13 cellular contexts compared by ENCODE assay signal in genomic region chr3:52346623-52347530, GRCh38. TPM values are rescaled to one million over a fixed set of nuclear protein-coding genes. Genes with fewer than 3 reads are reported as not detected.
DNase-seq lines count a peak whose midpoint lies in the region; ATAC-seq, FAIRE-seq and TF ChIP-seq lines count a peak whose summit lies in the region.
"Had no signal": no experiment of that assay in that cellular context is flagged by ENCODE, and none has a peak within 500 bp of the region (broad histone marks: within the 10 kb centered on the region; RNA-seq: fewer than 3 reads in every experiment).

No MANE protein-coding gene starts in this region.

- TF ChIP-seq POLR2A in prostate gland (IDR thresholded peaks at IDR 0.05), result no peak

- peaks cover 1% of the 10 kb centered on the region for H3K9me3 Mint-ChIP-seq in astrocyte (ENCODE audit: unreplicated experiment)
- H3K9me3 Mint-ChIP-seq in activated naive CD4-positive, alpha-beta T cell treated with anti-CD3 and anti-CD28 coated beads, Interleukin-2, amount 50 U/mL, for 72 hours, result no peaks in the 10 kb centered on the region

- H3K4me3 ChIP-seq in astrocyte (ENCODE audit: insufficient read depth, low read depth, low read length) (no peak overlapping the region), fibroblast of villous mesenchyme (ENCODE audit: low read depth, low read length) (no peak overlapping the region), skeletal muscle satellite cell (ENCODE audit: low read length) (no peak overlapping the region), prostate gland (no peak overlapping the region)
- H3K4me3 ChIP-seq: dorsolateral prefrontal cortex, left lung had no signal

- no peaks in the 10 kb centered on the region for H3K79me2 ChIP-seq in astrocyte (ENCODE audit: insufficient read depth, low read length)

- H3K4me1 ChIP-seq in astrocyte (ENCODE audit: insufficient read depth, low read length) (no peaks in the 10 kb centered on the region), skeletal muscle satellite cell (ENCODE audit: control insufficient read depth, insufficient read depth, low read length) (peaks cover 11% of the 10 kb centered on the region), prostate gland (replicated peaks) (no peaks in the 10 kb centered on the region)
- H3K4me1 ChIP-seq: left lung had no signal

- TF ChIP-seq CTCF in astrocyte (IDR thresholded peaks at IDR 0.05; ENCODE audit: insufficient read depth, low read depth, low read length) (no peak), fibroblast of villous mesenchyme (IDR thresholded peaks at IDR 0.05; ENCODE audit: insufficient read depth, low read depth, low read length) (no peak), prostate gland (IDR thresholded peaks at IDR 0.05) (no peak)

- H3K4me3 Mint-ChIP-seq in astrocyte (ENCODE audit: unreplicated experiment), result no peak overlapping the region

- intact Hi-C loops in prostate gland (cut with DNase I), result no loop called here

- peaks cover 40% of the 10 kb centered on the region for H3K27me3 Mint-ChIP-seq in astrocyte (ENCODE audit: low read depth, unreplicated experiment)

- H3K4me1 Mint-ChIP-seq in astrocyte (ENCODE audit: low read depth, unreplicated experiment), result no peaks in the 10 kb centered on the region

- H3K4me2 ChIP-seq in astrocyte (ENCODE audit: low read length) (no peak overlapping the region), skeletal muscle satellite cell (ENCODE audit: low read length) (peak overlapping the region; percentile 12)

- H3K27me3 ChIP-seq in astrocyte (ENCODE audit: insufficient read depth, low read length) (no peaks in the 10 kb centered on the region), skeletal muscle satellite cell (ENCODE audit: control insufficient read depth, insufficient read depth, low read length) (no peaks in the 10 kb centered on the region), prostate gland (replicated peaks; ENCODE audit: insufficient read depth) (no peaks in the 10 kb centered on the region)
- H3K27me3 ChIP-seq: dorsolateral prefrontal cortex, left lung had no signal

- FAIRE-seq in astrocyte (lab: Jason Lieb, UNC) (no peak), RCC 7860 (lab: Jason Lieb, UNC) (no peak)

- H2AFZ ChIP-seq in astrocyte (ENCODE audit: low read depth, low read length), result no peak overlapping the region

- H3K36me3 ChIP-seq in astrocyte (ENCODE audit: insufficient read depth, low read length) (no peaks in the 10 kb centered on the region), skeletal muscle satellite cell (ENCODE audit: insufficient read depth, low read length) (peaks cover 2% of the 10 kb centered on the region), prostate gland (no peaks in the 10 kb centered on the region)

- H3K9me3 ChIP-seq in astrocyte (ENCODE audit: insufficient read depth, low read depth, low read length) (no peaks in the 10 kb centered on the region), skeletal muscle satellite cell (replicated peaks; ENCODE audit: low read length) (no peaks in the 10 kb centered on the region), prostate gland (no peaks in the 10 kb centered on the region)
- H3K9me3 ChIP-seq: left lung had no signal

- H3K27ac Mint-ChIP-seq in astrocyte (ENCODE audit: unreplicated experiment), result no peak overlapping the region
- no peak overlapping the region for H3K27ac Mint-ChIP-seq in activated naive CD4-positive, alpha-beta T cell treated with anti-CD3 and anti-CD28 coated beads, Interleukin-2, amount 50 U/mL, for 72 hours

- H4K20me1 ChIP-seq in astrocyte (ENCODE audit: insufficient read depth, low read length), result no peaks in the 10 kb centered on the region

- WGBS in prostate gland, result 74% methylated on average over 16 of the region's 16 CpGs

- H3K27ac ChIP-seq in astrocyte (ENCODE audit: low read depth, low read length) (no peak overlapping the region), prostate gland (no peak overlapping the region)
- H3K27ac ChIP-seq: dorsolateral prefrontal cortex, left lung had no signal

- peaks cover 17% of the 10 kb centered on the region for H3K36me3 Mint-ChIP-seq in astrocyte (ENCODE audit: low read depth, unreplicated experiment)
- no peaks in the 10 kb centered on the region for H3K36me3 Mint-ChIP-seq in activated naive CD4-positive, alpha-beta T cell treated with anti-CD3 and anti-CD28 coated beads, Interleukin-2, amount 50 U/mL, for 72 hours

- DNase-seq in GM04503 (ENCODE audit: low read depth) (peak; percentile 74), astrocyte (ENCODE audit: low read depth) (peak; percentile 39), fibroblast of villous mesenchyme (ENCODE audit: low read depth) (peak; percentile 6), NCI-H69 (lab: John Stamatoyannopoulos, UW) (no peak), RCC 7860 (ENCODE audit: low spot score) (no peak), prostate gland (ENCODE audit: low spot score) (no peak)
- DNase-seq in activated naive CD4-positive, alpha-beta T cell treated with anti-CD3 and anti-CD28 coated beads, Interleukin-2, amount 50 U/mL, for 72 hours (ENCODE audit: low spot score in 2 of 2), result no peak
- DNase-seq: activated naive CD4-positive, alpha-beta T cell treated with anti-CD3 and anti-CD28 coated beads, Interleukin-2, amount 50 U/mL, for 16 hours; dorsolateral prefrontal cortex; NCI-H524; SHP77 treated with DMSO at 0.1 percent for 48 hours had no signal

- H3K9ac ChIP-seq in astrocyte (ENCODE audit: low read length) (no peak overlapping the region), skeletal muscle satellite cell (ENCODE audit: low read depth, low read length) (no peak overlapping the region)

- ATAC-seq in activated naive CD4-positive, alpha-beta T cell treated with anti-CD3 and anti-CD28 coated beads, Interleukin-2, amount 50 U/mL, for 72 hours, result no peak
- ATAC-seq: left lung had no signal

RNA-seq across cellular contexts. Expression of gene DNAH1, which starts 30.8 kb away (rescaled TPM):
- 2.2 and 2.3 TPM in 2 replicates for total RNA-seq in astrocyte
- 4.7 and 4.8 TPM in 2 replicates for total RNA-seq in fibroblast of villous mesenchyme
- total RNA-seq in skeletal muscle satellite cell (2012; rRNA removed), result 1.3 and 2.5 TPM in 2 replicates
- 10 to 100 TPM in 1 of 2 donors, 1 to 10 TPM in 1; 5.6 to 18.7 TPM for total RNA-seq in prostate gland
- 10 to 100 TPM; 17.5 to 19.8 TPM for total RNA-seq in activated naive CD4-positive, alpha-beta T cell treated with anti-CD3 and anti-CD28 coated beads, Interleukin-2, amount 50 U/mL, for 72 hours

RNA-seq across cellular contexts. Expression of gene GLYCTK, which starts 59.2 kb away (rescaled TPM):
- total RNA-seq in astrocyte (4.8 and 5.2 TPM in 2 replicates), fibroblast of villous mesenchyme (6.9 and 13.5 TPM in 2 replicates), prostate gland (10 to 100 TPM in 1 of 2 donors, 1 to 10 TPM in 1; 7.3 to 12.2 TPM)
- total RNA-seq in skeletal muscle satellite cell (2012; rRNA removed), result 11.2 and 15.1 TPM in 2 replicates
- total RNA-seq in activated naive CD4-positive, alpha-beta T cell treated with anti-CD3 and anti-CD28 coated beads, Interleukin-2, amount 50 U/mL, for 72 hours, result 10 to 100 TPM; 20.4 to 24.1 TPM

Comparison
In these comparisons a context has a peak if more than half of its experiments do, and no peak if none do; other contexts are left out.
1. DNase-seq: peak in GM04503 (single experiment), astrocyte (single experiment) and fibroblast of villous mesenchyme (single experiment); none in NCI-H69 (single experiment), RCC 7860 (single experiment), prostate gland (single experiment) and activated naive CD4-positive, alpha-beta T cell treated with anti-CD3 and anti-CD28 coated beads, Interleukin-2, amount 50 U/mL, for 72 hours (0 of 2).